ENCODE assay signal across 1 cellular context in genomic region chr14:91241848-91242247, GRCh38.
TF ChIP-seq lines count a peak whose summit lies in the region.

No MANE protein-coding gene starts in this region.

TF ChIP-seq in HepG2, 621 proteins besides CTCF, POLR2A, EP300 and RAD21 (continued from another document):
- TF ChIP-seq LRRFIP1 (CRISPR knock-in tag; conservative IDR thresholded peaks at IDR 0.05) (no peak), CREBL2 (CRISPR knock-in tag; IDR thresholded peaks at IDR 0.05; ENCODE audit: borderline replicate concordance) (no peak), SRF (IDR thresholded peaks at IDR 0.05; ENCODE audit: low read depth, low read length) (no peak), MNT (IDR thresholded peaks at IDR 0.05) (no peak), HNRNPH1 (optimal IDR thresholded peaks at IDR 0.05; ENCODE audit: low read depth, low read length) (no peak), SNAPC2 (CRISPR knock-in tag; IDR thresholded peaks at IDR 0.05) (no peak), ZNF674 (CRISPR knock-in tag; IDR thresholded peaks at IDR 0.05; ENCODE audit: low read depth) (no peak), HMGXB3 (CRISPR knock-in tag; IDR thresholded peaks at IDR 0.05; ENCODE audit: borderline replicate concordance) (no peak), ZNF598 (CRISPR knock-in tag; IDR thresholded peaks at IDR 0.05; ENCODE audit: borderline replicate concordance) (no peak), ELF4 (CRISPR knock-in tag; IDR thresholded peaks at IDR 0.05; ENCODE audit: borderline replicate concordance) (no peak), PRDM15 (CRISPR knock-in tag; IDR thresholded peaks at IDR 0.05) (no peak), HNF4A (CRISPR knock-in tag; IDR thresholded peaks at IDR 0.05) (no peak), ZNF264 (CRISPR knock-in tag; IDR thresholded peaks at IDR 0.05) (no peak), FLYWCH1 (CRISPR knock-in tag; IDR thresholded peaks at IDR 0.05) (no peak)
TF ChIP-seq in HepG2: peak in this region for 0.
